ENCODE assay signal across 29 cellular contexts in genomic region chr13:23735329-23735728, GRCh38.
"Had no signal": no experiment of that assay in that cellular context is flagged by ENCODE, and none has a peak within 500 bp of the region (broad histone marks: within the 10 kb centered on the region; RNA-seq: fewer than 3 reads in every experiment).

No MANE protein-coding gene starts in this region.

- H3K4me2 ChIP-seq: neural progenitor cell had no signal

- H3K4me1 ChIP-seq: ascending aorta, parathyroid adenoma, right atrium auricular region, transverse colon, uterus had no signal

- H3K36me3 ChIP-seq: neural progenitor cell, right atrium auricular region, transverse colon, uterus had no signal

- ATAC-seq: esophagus mucosa; left cardiac atrium; naive thymus-derived CD8-positive, alpha-beta T cell; T-cell had no signal

- H3K27me3 Mint-ChIP-seq: activated naive CD8-positive, alpha-beta T cell treated with anti-CD3 and anti-CD28 coated beads, Interleukin-2, amount 10 ng/mL, durations not matched to agents 7 days and 5 days; memory B cell; naive thymus-derived CD8-positive, alpha-beta T cell; T-cell had no signal

- H3K79me2 ChIP-seq: parathyroid adenoma had no signal

- H3K36me3 Mint-ChIP-seq: activated naive CD8-positive, alpha-beta T cell treated with anti-CD3 and anti-CD28 coated beads, Interleukin-2, amount 10 ng/mL, durations not matched to agents 7 days and 5 days had no signal

- DNase-seq: activated CD4-positive, alpha-beta T cell treated with anti-CD3 and anti-CD28 coated beads for 4 hours; activated CD4-positive, alpha-beta T cell treated with anti-CD3 and anti-CD28 coated beads, Interleukin-2, amount 50 U/mL, for 4 hours; activated CD4-positive, CD25-positive, alpha-beta regulatory T cell; activated gamma-delta T cell; activated naive CD4-positive, alpha-beta T cell treated with anti-CD3 and anti-CD28 coated beads, Interleukin-2, amount 10 ng/mL, durations not matched to agents 7 days and 5 days; activated naive CD8-positive, alpha-beta T cell treated with anti-CD3 and anti-CD28 coated beads, Interleukin-2, amount 10 ng/mL, durations not matched to agents 7 days and 5 days; central memory CD4-positive, alpha-beta T cell; endodermal cell; foreskin fibroblast; head of caudate nucleus; hippocampal formation; left cardiac atrium; naive thymus-derived CD8-positive, alpha-beta T cell; occipital lobe; stimulated activated CD4-positive, alpha-beta T cell treated with anti-CD3 and anti-CD28 coated beads, Interleukin-15, amount 100 ng/mL, for 24 hours; stimulated activated CD4-positive, alpha-beta T cell treated with anti-CD3 and anti-CD28 coated beads, Interleukin-2, amount 100 ng/mL, for 24 hours; stimulated activated naive CD4-positive, alpha-beta T cell; T-cell; transverse colon; uterus had no signal

- H3K9me3 ChIP-seq: ascending aorta, right atrium auricular region, transverse colon, uterus had no signal

- H3K9ac ChIP-seq: neural progenitor cell, parathyroid adenoma had no signal

- H3K4me1 Mint-ChIP-seq: activated naive CD4-positive, alpha-beta T cell treated with anti-CD3 and anti-CD28 coated beads, Interleukin-2, amount 10 ng/mL, durations not matched to agents 7 days and 5 days; activated naive CD8-positive, alpha-beta T cell treated with anti-CD3 and anti-CD28 coated beads, Interleukin-2, amount 10 ng/mL, durations not matched to agents 7 days and 5 days; endodermal cell; memory B cell; T-cell had no signal

- FAIRE-seq: keratinocyte had no signal

- H3K4me3 Mint-ChIP-seq: activated naive CD4-positive, alpha-beta T cell treated with anti-CD3 and anti-CD28 coated beads, Interleukin-2, amount 10 ng/mL, durations not matched to agents 7 days and 5 days; activated naive CD8-positive, alpha-beta T cell treated with anti-CD3 and anti-CD28 coated beads, Interleukin-2, amount 10 ng/mL, durations not matched to agents 7 days and 5 days; activated T-helper 1 cell treated with anti-CD3 and anti-CD28 coated beads, Interleukin-12 subunit alpha, Interleukin-12 subunit beta, Interleukin-2, Interleukin-4 antibody, amounts not matched to agents 30 ng/mL and 10 ng/mL and 1 ng/mL, durations not matched to agents 14 hours and 24 hours and 36 hours; endodermal cell; memory B cell; naive thymus-derived CD8-positive, alpha-beta T cell; neural progenitor cell; T-cell; T-helper 2 cell treated with Interferon-gamma antibody and Interleukin-4, amounts not matched to agents 5 μg/mL and 100 μg/mL, for 36 hours had no signal

- H3K27ac ChIP-seq: ascending aorta, neural progenitor cell, parathyroid adenoma, right atrium auricular region, transverse colon, uterus had no signal

- H3K27me3 ChIP-seq: ascending aorta, neural progenitor cell, right atrium auricular region, transverse colon, uterus had no signal

- H3K27ac Mint-ChIP-seq: activated naive CD4-positive, alpha-beta T cell treated with anti-CD3 and anti-CD28 coated beads, Interleukin-2, amount 10 ng/mL, durations not matched to agents 7 days and 5 days; activated naive CD8-positive, alpha-beta T cell treated with anti-CD3 and anti-CD28 coated beads, Interleukin-2, amount 10 ng/mL, durations not matched to agents 7 days and 5 days; activated T-helper 1 cell treated with anti-CD3 and anti-CD28 coated beads, Interleukin-12 subunit alpha, Interleukin-12 subunit beta, Interleukin-2, Interleukin-4 antibody, amounts not matched to agents 30 ng/mL and 10 ng/mL and 1 ng/mL, durations not matched to agents 14 hours and 24 hours and 36 hours; endodermal cell; memory B cell; naive thymus-derived CD8-positive, alpha-beta T cell; neural progenitor cell; T-cell; T-helper 2 cell treated with Interferon-gamma antibody and Interleukin-4, amounts not matched to agents 5 μg/mL and 100 μg/mL, for 36 hours had no signal

- H3K4me3 ChIP-seq: ascending aorta, neural progenitor cell, right atrium auricular region, transverse colon, uterus had no signal

- H3K9me3 Mint-ChIP-seq: activated naive CD4-positive, alpha-beta T cell treated with anti-CD3 and anti-CD28 coated beads, Interleukin-2, amount 10 ng/mL, durations not matched to agents 7 days and 5 days; activated naive CD8-positive, alpha-beta T cell treated with anti-CD3 and anti-CD28 coated beads, Interleukin-2, amount 10 ng/mL, durations not matched to agents 7 days and 5 days; activated T-helper 1 cell treated with anti-CD3 and anti-CD28 coated beads, Interleukin-12 subunit alpha, Interleukin-12 subunit beta, Interleukin-2, Interleukin-4 antibody, amounts not matched to agents 30 ng/mL and 10 ng/mL and 1 ng/mL, durations not matched to agents 14 hours and 24 hours and 36 hours; endodermal cell; memory B cell; naive thymus-derived CD8-positive, alpha-beta T cell; neural progenitor cell; T-helper 2 cell treated with Interferon-gamma antibody and Interleukin-4, amounts not matched to agents 5 μg/mL and 100 μg/mL, for 36 hours had no signal

- H2AFZ ChIP-seq: neural progenitor cell, parathyroid adenoma had no signal
